In genomic region chr7:1427064-1427657, GRCh38 we compare ENCODE assay signal across 24 cellular contexts. TPM values are rescaled to one million over a fixed set of nuclear protein-coding genes. Genes with fewer than 3 reads are reported as not detected.
DNase-seq lines count a peak whose midpoint lies in the region; ATAC-seq, FAIRE-seq and TF ChIP-seq lines count a peak whose summit lies in the region.
"Had no signal": no experiment of that assay in that cellular context is flagged by ENCODE, and none has a peak within 500 bp of the region (broad histone marks: within the 10 kb centered on the region; RNA-seq: fewer than 3 reads in every experiment).

No MANE protein-coding gene starts in this region.

- BruUV-seq in HepG2 (replicated peaks; lab: Mats Ljungman, UMichigan) (no TSS peak), K562 (replicated peaks; lab: Mats Ljungman, UMichigan) (no TSS peak)

- WGBS in HepG2 (ENCODE audit: low lambda C conversion rate): 60% methylated on average over 12 of the region's 13 CpGs
- 83% methylated on average over 4 of the region's 13 CpGs for WGBS in right lobe of liver (ENCODE audit: insufficient coverage, low coverage, low lambda C conversion rate, missing lambda C conversion rate)
- WGBS in K562 (ENCODE audit: insufficient coverage, low coverage, missing lambda C conversion rate): 56% methylated on average over 13 of the region's 13 CpGs
- WGBS in GM23248 (ENCODE audit: low coverage in 1 of 2, low lambda C conversion rate in 2 of 2, missing lambda C conversion rate in 2 of 2), 2 experiments: 81 to 83% methylated on average over 13 of the region's 13 CpGs

- TF ChIP-seq POLR2A in HepG2 (IDR thresholded peaks at IDR 0.05; ENCODE audit: insufficient read depth in 1 of 2, low read depth in 2 of 2, low read length in 2 of 2): no peak
- no peak for TF ChIP-seq POLR2A in right lobe of liver (IDR thresholded peaks at IDR 0.05)
- no peak for TF ChIP-seq POLR2A in K562 (conservative IDR thresholded peaks at IDR 0.05)

- DNase-seq in HepG2 (ENCODE audit: low spot score) (no peak), right lobe of liver (no peak), Daoy (ENCODE audit: low read depth) (peak; percentile 32), K562 (ENCODE audit: extremely low read depth in 1 of 4, low spot score in 3 of 4) (no peak), urothelium cell line (ENCODE audit: low spot score) (no peak), GM23248 (no peak), DMS53 (lab: John Stamatoyannopoulos, UW) (no peak)
- DNase-seq: ACHN; BE2C; C1 segment of cervical spinal cord; CD4-positive, alpha-beta memory T cell; CD4-positive, CD25-positive, alpha-beta regulatory T cell; CD8-positive, alpha-beta memory T cell; COR-L47; DMS79; DND-41; GF-D8 had no signal

- H3K9me3 ChIP-seq in HepG2 (ENCODE audit: low read length) (no peaks in the 10 kb centered on the region), right lobe of liver (no peaks in the 10 kb centered on the region), K562 (replicated peaks; ENCODE audit: control insufficient read depth, insufficient read depth, low read depth, low read length) (no peaks in the 10 kb centered on the region), GM23248 (ENCODE audit: low read depth) (no peaks in the 10 kb centered on the region)
- H3K9me3 ChIP-seq: BE2C, BLaER1 had no signal

- TF ChIP-seq RAD21 in HepG2 (CRISPR knock-in tag; IDR thresholded peaks at IDR 0.05) (no peak), K562 (CRISPR knock-in tag; conservative IDR thresholded peaks at IDR 0.05 in 1 of 2, IDR thresholded peaks at IDR 0.05 in 1 of 2) (no peak)

- intact Hi-C loops in HepG2 (cut with micrococcal nuclease; ENCODE audit: unreplicated experiment): no loop called here
- intact Hi-C loops in right lobe of liver (cut with DNase I): loop anchor here in 1 of 2 donors (10.0 kb wide), 1 partner anchor 48 kb away; no protein-coding TSS in a partner anchor
- intact Hi-C loops in K562 (cut with micrococcal nuclease): no loop called here

- H4K20me1 ChIP-seq in HepG2 (ENCODE audit: insufficient read depth, low read length) (no peaks in the 10 kb centered on the region), K562 (replicated peaks; ENCODE audit: control insufficient read depth, insufficient read depth, low read length) (0 out of 2 replicates have a peak, but pooled peaks cover 3% of the 10 kb centered on the region), GM23248 (ENCODE audit: insufficient read depth) (no peaks in the 10 kb centered on the region)
- H4K20me1 ChIP-seq: BLaER1 had no signal

- no peaks in the 10 kb centered on the region for H3K9me2 ChIP-seq in GM23248 (ENCODE audit: insufficient read depth)

- H3K27me3 ChIP-seq in HepG2 (ENCODE audit: control insufficient read depth in 1 of 2, insufficient read depth in 2 of 2, low read length in 2 of 2) (peaks cover 6 to 30% of the 10 kb centered on the region in 2 experiments; a peak in 4 of 5 replicates), right lobe of liver (no peaks in the 10 kb centered on the region), K562 (ENCODE audit: control insufficient read depth in 2 of 2, insufficient read depth in 2 of 2, low read length in 2 of 2) (no peaks in the 10 kb centered on the region), GM23248 (replicated peaks; ENCODE audit: insufficient read depth) (peaks cover 13% of the 10 kb centered on the region)

- TF ChIP-seq EP300 in HepG2 (IDR thresholded peaks at IDR 0.05; ENCODE audit: low read depth in 2 of 2, low read length in 2 of 2) (no peak), HepG2 (CRISPR knock-in tag; IDR thresholded peaks at IDR 0.05; ENCODE audit: borderline replicate concordance) (no peak), K562 (IDR thresholded peaks at IDR 0.05; ENCODE audit: low read length) (no peak)

- ATAC-seq in HepG2 (no peak), right lobe of liver (no peak), K562 (no peak), HG03175 (IDR thresholded peaks at IDR 0.05; ENCODE audit: unreplicated experiment) (no peak)

- CTCF ChIA-PET in HepG2 (lab: Yijun Ruan, JAX; ENCODE audit: low intra/inter-chr PET ratio, low total read pairs) (no interaction called here), K562 (lab: Yijun Ruan, JAX; ENCODE audit: low intra/inter-chr PET ratio) (no interaction called here)

- H3F3A ChIP-seq in GM23248 (ENCODE audit: insufficient read depth): no peaks in the 10 kb centered on the region

- no peak overlapping the region for H2AFZ ChIP-seq in HepG2 (ENCODE audit: low read length)
- H2AFZ ChIP-seq in K562 (ENCODE audit: low read depth, low read length): no peak overlapping the region
- no peak overlapping the region for H2AFZ ChIP-seq in GM23248

- H3K9ac ChIP-seq in HepG2 (ENCODE audit: insufficient read depth, low read depth, low read length) (no peak overlapping the region), K562 (ENCODE audit: insufficient read depth in 1 of 2, low read depth in 2 of 2, low read length in 2 of 2) (peak overlapping the region in 1 of 2 experiments; percentile 36; a peak in 1 of 4 replicates), GM23248 (no peak overlapping the region)
- H3K9ac ChIP-seq: BLaER1 had no signal

- no peaks in the 10 kb centered on the region for H3K36me3 ChIP-seq in HepG2 (replicated peaks in 1 of 2; ENCODE audit: control insufficient read depth in 1 of 2, insufficient read depth in 2 of 2, low read length in 2 of 2)
- H3K36me3 ChIP-seq in right lobe of liver: no peaks in the 10 kb centered on the region
- no peaks in the 10 kb centered on the region for H3K36me3 ChIP-seq in K562 (ENCODE audit: control insufficient read depth, insufficient read depth, low read length)
- no peaks in the 10 kb centered on the region for H3K36me3 ChIP-seq in GM23248 (ENCODE audit: low read depth)
- H3K36me3 ChIP-seq: BE2C, BLaER1 had no signal

- no peak overlapping the region for H3K4me3 ChIP-seq in HepG2 (replicated peaks in 1 of 3; ENCODE audit: insufficient read depth in 1 of 3, low read depth in 2 of 3, low read length in 3 of 3)
- H3K4me3 ChIP-seq in right lobe of liver: no peak overlapping the region
- H3K4me3 ChIP-seq in K562: no peak overlapping the region
- no peak overlapping the region for H3K4me3 ChIP-seq in GM23248
- H3K4me3 ChIP-seq: BLaER1 had no signal

- no peak overlapping the region for H3K27ac ChIP-seq in HepG2 (ENCODE audit: extremely low read length, insufficient read depth, low read length)
- H3K27ac ChIP-seq in right lobe of liver: no peak overlapping the region
- H3K27ac ChIP-seq in K562 (ENCODE audit: extremely low read depth, low read depth, low read length): no peak overlapping the region
- H3K27ac ChIP-seq in GM23248: no peak overlapping the region
- H3K27ac ChIP-seq: 22Rv1, BLaER1 had no signal

- H3K4me2 ChIP-seq in HepG2 (ENCODE audit: low read depth, low read length): no peak overlapping the region
- H3K4me2 ChIP-seq in K562 (ENCODE audit: insufficient read depth, low read length): no peak overlapping the region
- no peak overlapping the region for H3K4me2 ChIP-seq in GM23248 (ENCODE audit: unreplicated experiment)
- H3K4me2 ChIP-seq: BLaER1 had no signal

- no peaks in the 10 kb centered on the region for H3K79me2 ChIP-seq in HepG2 (ENCODE audit: insufficient read depth, low read length)
- no peaks in the 10 kb centered on the region for H3K79me2 ChIP-seq in K562 (ENCODE audit: control insufficient read depth, insufficient read depth, low read length)
- no peaks in the 10 kb centered on the region for H3K79me2 ChIP-seq in GM23248 (ENCODE audit: insufficient read depth)

- in situ Hi-C loops in HepG2 (cut with HindIII; ENCODE audit: extremely low pct_ligation_motif_present, low pct_unique_long_range_greater_than_20kb) (no loop called here), K562 (cut with MboI) (no loop called here), GM23248 (cut with MboI) (no loop called here)

- H3K9me1 ChIP-seq in K562 (ENCODE audit: control insufficient read depth, insufficient read depth, low read length): peaks cover 3% of the 10 kb centered on the region

- FAIRE-seq in HepG2 (lab: Jason Lieb, UNC) (no peak), K562 (lab: Jason Lieb, UNC) (no peak), urothelium cell line (lab: Jason Lieb, UNC) (peak; percentile 85)
- FAIRE-seq: D721Med, G401.6, GM12891, GM19239 had no signal

- H3K4me1 ChIP-seq in HepG2 (ENCODE audit: insufficient read depth, low read length) (peaks cover 46% of the 10 kb centered on the region), right lobe of liver (no peaks in the 10 kb centered on the region), K562 (replicated peaks in 1 of 2; ENCODE audit: control insufficient read depth in 2 of 2, insufficient read depth in 2 of 2, low read length in 2 of 2) (peaks cover 13 to 55% of the 10 kb centered on the region in 2 experiments; a peak in 4 of 5 replicates), GM23248 (ENCODE audit: insufficient read depth) (no peaks in the 10 kb centered on the region)

- POLR2A ChIA-PET in HepG2 (lab: Yijun Ruan, JAX) (no interaction called here), K562 (lab: Yijun Ruan, JAX) (interaction anchor here (1.0 kb wide), 1 partner anchor 30 kb away, joined by 3 read pairs; no protein-coding TSS in a partner anchor)

- TF ChIP-seq CTCF in HepG2 (CRISPR knock-in tag; IDR thresholded peaks at IDR 0.05) (no peak), right lobe of liver (IDR thresholded peaks at IDR 0.05) (no peak), K562 (IDR thresholded peaks at IDR 0.05 in 2 of 3, conservative IDR thresholded peaks at IDR 0.05 in 1 of 3; ENCODE audit: insufficient read depth in 2 of 3, low read depth in 1 of 3, low read length in 3 of 3) (no peak)

RNA-seq across cellular contexts. Expression of gene MICALL2, which starts 32.1 kb away (rescaled TPM):
- total RNA-seq in HepG2 (2016; rRNA removed; fragmentation: Illumina TruSeq; extraction: Trizol) (1.8 and 5.8 TPM in 2 replicates), right lobe of liver (10 to 100 TPM in 5 of 6 experiments, 1 to 10 TPM in 1; 8.2 to 23.8 (median 13.6) TPM), K562 (2014; rRNA removed) (59.0 and 71.5 TPM in 2 replicates), K562 (2014; rRNA removed; fragmentation: Illumina TruSeq; extraction: Trizol) (6.9 and 9.5 TPM in 2 replicates), K562 (2015; rRNA removed; fragmentation: Illumina TruSeq; extraction: Trizol) (26.9 and 32.7 TPM in 2 replicates), K562 (2021) (102 and 103 TPM in 2 replicates)
- total RNA-seq in HepG2 (2016; cell fraction: cytosol; rRNA removed; fragmentation: Illumina TruSeq; extraction: Trizol; ENCODE audit: low read depth): 5.5 and 6.3 TPM in 2 replicates
- 2.1 and 6.3 TPM in 2 replicates for total RNA-seq in HepG2 (2016; cell fraction: insoluble cytoplasmic fraction; rRNA removed; fragmentation: Illumina TruSeq; extraction: Trizol)
- total RNA-seq in HepG2 (2016; cell fraction: membrane; rRNA removed; fragmentation: Illumina TruSeq; extraction: Trizol): 2.9 and 3.0 TPM in 2 replicates
- 7.9 and 10.2 TPM in 2 replicates for total RNA-seq in HepG2 (2016; cell fraction: nucleus; rRNA removed; fragmentation: Illumina TruSeq; extraction: Trizol)
- polyA plus RNA-seq in HepG2 (2011; rRNA removed) (12.4 and 15.0 TPM in 2 replicates), K562 (2011; rRNA removed) (17.0 and 42.5 TPM in 2 replicates), K562 (2014; fragmentation: Illumina TruSeq; extraction: Trizol) (13.2 and 29.8 TPM in 2 replicates), K562 (2014; fragmentation: Nextera tagmentation; extraction: Ambion mirVana) (1 to 10 TPM; 1.8 to 2.2 TPM), K562 (2014; rRNA removed) (91.2 and 99.3 TPM in 2 replicates), GM23248 (2016; fragmentation: Nextera tagmentation; extraction: Ambion mirVana) (6.4 and 7.5 TPM in 2 replicates)
- polyA plus RNA-seq in HepG2 (2011; cell fraction: cytosol; rRNA removed): 2.3 and 4.4 TPM in 2 replicates
- 231 and 294 TPM in 2 replicates for polyA plus RNA-seq in HepG2 (2011; cell fraction: nucleus; rRNA removed)
- 5.9 and 10.1 TPM in 2 replicates for polyA plus RNA-seq in HepG2 (2012)
- 1.1 and 1.7 TPM in 2 replicates for polyA plus RNA-seq in HepG2 (2016; cell fraction: cytosol; fragmentation: Illumina TruSeq; extraction: Trizol; ENCODE audit: low read depth)
- polyA plus RNA-seq in HepG2 (2016; cell fraction: insoluble cytoplasmic fraction; fragmentation: Illumina TruSeq; extraction: Trizol; ENCODE audit: low read depth): 1.9 and 2.3 TPM in 2 replicates
- 1.3 and 1.7 TPM in 2 replicates for polyA plus RNA-seq in HepG2 (2016; cell fraction: membrane; fragmentation: Illumina TruSeq; extraction: Trizol; ENCODE audit: low read depth)
- polyA plus RNA-seq in HepG2 (2016; cell fraction: nucleus; fragmentation: Illumina TruSeq; extraction: Trizol; ENCODE audit: insufficient read depth, low read depth): 32.1 and 32.9 TPM in 2 replicates
- polyA minus RNA-seq in HepG2 (2011; rRNA and poly(A)+ RNA removed; ENCODE audit: low replicate concordance): 17.6 and 22.4 TPM in 2 replicates
- polyA minus RNA-seq in HepG2 (2011; cell fraction: cytosol; rRNA and poly(A)+ RNA removed): 2.2 and 2.5 TPM in 2 replicates
- 26.2 and 30.8 TPM in 2 replicates for polyA minus RNA-seq in HepG2 (2011; cell fraction: nucleus; rRNA and poly(A)+ RNA removed)
- 15.1 and 19.0 TPM in 2 replicates for total RNA-seq in Daoy (2014; rRNA removed; shearing (Covaris generic))
- 266 and 844 TPM in 2 replicates for total RNA-seq in K562 (2011; cell fraction: chromatin; rRNA removed; ENCODE audit: low replicate concordance)
- 502 and 577 TPM in 2 replicates for total RNA-seq in K562 (2011; cell fraction: nucleolus; rRNA removed)
- 359 and 406 TPM in 2 replicates for total RNA-seq in K562 (2011; cell fraction: nucleoplasm; rRNA removed)
- polyA plus RNA-seq in K562 (2011; cell fraction: cytosol; rRNA removed): 14.6 and 28.0 TPM in 2 replicates
- 444 and 528 TPM in 2 replicates for polyA plus RNA-seq in K562 (2011; cell fraction: nucleus; rRNA removed)
- polyA plus RNA-seq in K562 (2012): 61.2 and 74.6 TPM in 2 replicates
- 53.2 and 57.7 TPM in 2 replicates for polyA minus RNA-seq in K562 (2011; rRNA and poly(A)+ RNA removed)
- polyA minus RNA-seq in K562 (2011; cell fraction: cytosol; rRNA and poly(A)+ RNA removed): 17.9 and 22.2 TPM in 2 replicates
- 91.7 and 109 TPM in 2 replicates for polyA minus RNA-seq in K562 (2011; cell fraction: nucleus; rRNA and poly(A)+ RNA removed)
- total RNA-seq in GM23248 (2014; rRNA removed; shearing (Covaris generic)): 10.6 and 12.2 TPM in 2 replicates

Comparison
In these comparisons a context has a peak if more than half of its experiments do, and no peak if none do; other contexts are left out.
1. Of the 241 proteins assayed by ChIP-seq in both HepG2 and K562: peak only in HepG2: none; only in K562: none; in both: ZNF121; in neither: 237; mixed calls (peak in some experiments, not most) for 3.